ENCODE assay signal across 25 cellular contexts in the genomic region with DNA sequence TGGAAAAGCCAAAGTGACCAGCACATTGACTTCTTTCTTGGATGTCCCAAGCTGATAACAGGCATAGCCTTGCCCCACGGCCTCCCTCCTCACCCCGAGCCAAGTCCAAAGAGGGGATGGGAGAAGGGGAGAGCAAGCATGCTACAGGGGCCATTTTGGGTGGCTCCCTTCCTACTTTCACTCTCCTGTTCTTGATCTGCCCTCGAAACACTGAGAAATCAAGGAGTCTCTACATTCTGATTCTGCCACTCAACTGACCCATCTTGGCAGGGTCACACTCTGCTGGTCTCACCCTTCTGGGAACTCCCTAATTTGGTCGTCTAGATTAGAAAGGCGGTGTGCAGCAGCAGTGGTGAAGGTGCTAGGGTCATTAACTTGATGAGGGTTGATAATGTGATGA. TPM values are rescaled to one million over a fixed set of nuclear protein-coding genes. Genes with fewer than 3 reads are reported as not detected.
"Had no signal": no experiment of that assay in that cellular context is flagged by ENCODE, and none has a peak within 500 bp of the region (broad histone marks: within the 10 kb centered on the region; RNA-seq: fewer than 3 reads in every experiment).

No MANE protein-coding gene starts in this region.

- DNase-seq: KBM-7; MV-4-11; NCI-H1048; NCI-H1105; NCI-H1417; NCI-H1436 treated with DMSO at 0.1 percent for 48 hours; NCI-H1694 treated with DMSO at 0.1 percent for 48 hours; NCI-H1930; NCI-H2081 treated with DMSO at 0.1 percent for 48 hours; NCI-H2171; NCI-H226; NCI-H446; NCI-H510A; NCI-H524 treated with DMSO at 0.1 percent for 48 hours; NCI-H69; NCI-H774; NK-92 treated with Interleukin-12 subunit alpha and Interleukin-12 subunit beta, amount 100 ng/mL, for 24 hours; PC-3; SHP77; SK-N-SH had no signal

- H3K4me3 Mint-ChIP-seq: IgD-negative memory B cell had no signal

- H3K36me3 Mint-ChIP-seq: IgD-negative memory B cell had no signal

- H3K9ac ChIP-seq: SK-N-SH had no signal

- H3K4me2 ChIP-seq: SK-N-SH had no signal

- ATAC-seq: Panc1, PC-3 had no signal

- H3K27ac ChIP-seq: HL-60, RWPE1 had no signal

- H3K4me1 Mint-ChIP-seq: IgD-negative memory B cell had no signal

- H3K9me3 ChIP-seq: SK-N-SH had no signal

- H3K27ac Mint-ChIP-seq: IgD-negative memory B cell had no signal

RNA-seq across cellular contexts. Expression of gene PKDCC, which starts 47.9 kb away (rescaled TPM):
- total RNA-seq: OCI-LY7 had no signal
- polyA plus RNA-seq: IgD-negative memory B cell had no signal
